2 cellular contexts compared by ENCODE assay signal in the genomic region with DNA sequence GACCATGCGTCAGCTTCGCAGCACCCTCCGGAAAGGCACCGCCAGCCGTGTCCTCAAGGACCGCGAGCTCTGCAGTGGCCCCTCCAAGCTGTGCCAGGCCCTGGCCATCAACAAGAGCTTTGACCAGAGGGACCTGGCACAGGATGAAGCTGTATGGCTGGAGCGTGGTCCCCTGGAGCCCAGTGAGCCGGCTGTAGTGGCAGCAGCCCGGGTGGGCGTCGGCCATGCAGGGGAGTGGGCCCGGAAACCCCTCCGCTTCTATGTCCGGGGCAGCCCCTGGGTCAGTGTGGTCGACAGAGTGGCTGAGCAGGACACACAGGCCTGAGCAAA.
TF ChIP-seq lines count a peak whose summit lies in the region.

No MANE protein-coding gene starts in this region.

TF ChIP-seq in SK-N-SH, 30 proteins besides CTCF, POLR2A, EP300 and RAD21:
- TF ChIP-seq, protein P1, sequence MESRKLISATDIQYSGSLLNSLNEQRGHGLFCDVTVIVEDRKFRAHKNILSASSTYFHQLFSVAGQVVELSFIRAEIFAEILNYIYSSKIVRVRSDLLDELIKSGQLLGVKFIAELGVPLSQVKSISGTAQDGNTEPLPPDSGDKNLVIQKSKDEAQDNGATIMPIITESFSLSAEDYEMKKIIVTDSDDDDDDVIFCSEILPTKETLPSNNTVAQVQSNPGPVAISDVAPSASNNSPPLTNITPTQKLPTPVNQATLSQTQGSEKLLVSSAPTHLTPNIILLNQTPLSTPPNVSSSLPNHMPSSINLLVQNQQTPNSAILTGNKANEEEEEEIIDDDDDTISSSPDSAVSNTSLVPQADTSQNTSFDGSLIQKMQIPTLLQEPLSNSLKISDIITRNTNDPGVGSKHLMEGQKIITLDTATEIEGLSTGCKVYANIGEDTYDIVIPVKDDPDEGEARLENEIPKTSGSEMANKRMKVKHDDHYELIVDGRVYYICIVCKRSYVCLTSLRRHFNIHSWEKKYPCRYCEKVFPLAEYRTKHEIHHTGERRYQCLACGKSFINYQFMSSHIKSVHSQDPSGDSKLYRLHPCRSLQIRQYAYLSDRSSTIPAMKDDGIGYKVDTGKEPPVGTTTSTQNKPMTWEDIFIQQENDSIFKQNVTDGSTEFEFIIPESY (IDR thresholded peaks at IDR 0.05; ENCODE audit: borderline replicate concordance, low read depth) = no peak
- TF ChIP-seq, protein P2, sequence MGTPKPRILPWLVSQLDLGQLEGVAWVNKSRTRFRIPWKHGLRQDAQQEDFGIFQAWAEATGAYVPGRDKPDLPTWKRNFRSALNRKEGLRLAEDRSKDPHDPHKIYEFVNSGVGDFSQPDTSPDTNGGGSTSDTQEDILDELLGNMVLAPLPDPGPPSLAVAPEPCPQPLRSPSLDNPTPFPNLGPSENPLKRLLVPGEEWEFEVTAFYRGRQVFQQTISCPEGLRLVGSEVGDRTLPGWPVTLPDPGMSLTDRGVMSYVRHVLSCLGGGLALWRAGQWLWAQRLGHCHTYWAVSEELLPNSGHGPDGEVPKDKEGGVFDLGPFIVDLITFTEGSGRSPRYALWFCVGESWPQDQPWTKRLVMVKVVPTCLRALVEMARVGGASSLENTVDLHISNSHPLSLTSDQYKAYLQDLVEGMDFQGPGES (IDR thresholded peaks at IDR 0.05; ENCODE audit: low read depth, low read length) = no peak
- TF ChIP-seq RCOR1 (IDR thresholded peaks at IDR 0.05; ENCODE audit: low read length) (no peak), YY1 (IDR thresholded peaks at IDR 0.05; ENCODE audit: low read depth) (no peak), MEF2A (IDR thresholded peaks at IDR 0.05; ENCODE audit: borderline replicate concordance, low read depth) (no peak), GABPA (IDR thresholded peaks at IDR 0.05; ENCODE audit: low read depth) (no peak), ELF1 (IDR thresholded peaks at IDR 0.05) (no peak)

TF ChIP-seq in SK-N-SH treated with all-trans-retinoic acid at 6 μM for 48 hours, 23 proteins besides CTCF, POLR2A, EP300 and RAD21 (continued from another document):
- TF ChIP-seq, protein P3, sequence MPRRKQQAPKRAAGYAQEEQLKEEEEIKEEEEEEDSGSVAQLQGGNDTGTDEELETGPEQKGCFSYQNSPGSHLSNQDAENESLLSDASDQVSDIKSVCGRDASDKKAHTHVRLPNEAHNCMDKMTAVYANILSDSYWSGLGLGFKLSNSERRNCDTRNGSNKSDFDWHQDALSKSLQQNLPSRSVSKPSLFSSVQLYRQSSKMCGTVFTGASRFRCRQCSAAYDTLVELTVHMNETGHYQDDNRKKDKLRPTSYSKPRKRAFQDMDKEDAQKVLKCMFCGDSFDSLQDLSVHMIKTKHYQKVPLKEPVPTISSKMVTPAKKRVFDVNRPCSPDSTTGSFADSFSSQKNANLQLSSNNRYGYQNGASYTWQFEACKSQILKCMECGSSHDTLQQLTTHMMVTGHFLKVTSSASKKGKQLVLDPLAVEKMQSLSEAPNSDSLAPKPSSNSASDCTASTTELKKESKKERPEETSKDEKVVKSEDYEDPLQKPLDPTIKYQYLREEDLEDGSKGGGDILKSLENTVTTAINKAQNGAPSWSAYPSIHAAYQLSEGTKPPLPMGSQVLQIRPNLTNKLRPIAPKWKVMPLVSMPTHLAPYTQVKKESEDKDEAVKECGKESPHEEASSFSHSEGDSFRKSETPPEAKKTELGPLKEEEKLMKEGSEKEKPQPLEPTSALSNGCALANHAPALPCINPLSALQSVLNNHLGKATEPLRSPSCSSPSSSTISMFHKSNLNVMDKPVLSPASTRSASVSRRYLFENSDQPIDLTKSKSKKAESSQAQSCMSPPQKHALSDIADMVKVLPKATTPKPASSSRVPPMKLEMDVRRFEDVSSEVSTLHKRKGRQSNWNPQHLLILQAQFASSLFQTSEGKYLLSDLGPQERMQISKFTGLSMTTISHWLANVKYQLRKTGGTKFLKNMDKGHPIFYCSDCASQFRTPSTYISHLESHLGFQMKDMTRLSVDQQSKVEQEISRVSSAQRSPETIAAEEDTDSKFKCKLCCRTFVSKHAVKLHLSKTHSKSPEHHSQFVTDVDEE (CRISPR knock-in tag; IDR thresholded peaks at IDR 0.05) = no peak
- TF ChIP-seq ARNTL (CRISPR knock-in tag; IDR thresholded peaks at IDR 0.05; ENCODE audit: borderline replicate concordance, low read depth) = no peak
- no peak for TF ChIP-seq BACH2 (CRISPR knock-in tag; IDR thresholded peaks at IDR 0.05; ENCODE audit: borderline replicate concordance)
- TF ChIP-seq ZNF70 (CRISPR knock-in tag; IDR thresholded peaks at IDR 0.05) = no peak
TF ChIP-seq in SK-N-SH treated with all-trans-retinoic acid at 6 μM for 48 hours: peak in this region for 0.
